Comparison of ENCODE assay signal across 2 cellular contexts in the genomic region with DNA sequence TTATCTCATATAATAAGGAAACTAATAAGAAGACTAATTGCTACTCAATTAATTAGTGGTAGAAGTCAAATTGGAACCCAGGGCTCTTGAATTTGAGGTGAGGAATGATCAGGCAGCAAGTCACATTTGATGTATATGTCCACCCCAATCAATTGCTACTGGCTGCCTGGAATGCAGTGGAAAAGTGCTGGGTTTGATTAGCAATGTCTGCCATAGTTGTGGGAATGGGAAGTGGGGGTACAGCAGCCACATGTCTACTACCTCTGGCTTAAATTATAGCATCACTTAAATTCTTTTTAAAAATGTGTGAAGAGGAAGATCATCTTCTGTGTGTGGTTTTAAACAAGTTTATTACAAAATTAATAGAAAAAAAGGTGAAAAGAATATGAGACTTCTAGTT.
A peak's percentile ranks its signal among the peaks of the same experiment; 100 is the strongest.
TF ChIP-seq lines count a peak whose summit lies in the region.

No MANE protein-coding gene starts in this region.

TF ChIP-seq in HEK293, 187 proteins besides CTCF, POLR2A, EP300 and RAD21:
- TF ChIP-seq ZIC2 (tag by site-specific recombination; IDR thresholded peaks at IDR 0.05) (no peak), ZNF621 (tag by site-specific recombination; IDR thresholded peaks at IDR 0.05) (no peak), ZNF658 (tag by site-specific recombination; IDR thresholded peaks at IDR 0.05) (no peak), ZNF423 (tag by site-specific recombination; IDR thresholded peaks at IDR 0.05) (no peak), ZNF426 (tag by site-specific recombination; IDR thresholded peaks at IDR 0.05) (no peak), ZNF350 (tag by site-specific recombination; IDR thresholded peaks at IDR 0.05) (no peak), ZBTB17 (tag by site-specific recombination; IDR thresholded peaks at IDR 0.05) (peak; percentile 33; the same call in 1 of the 2 replicates)

TF ChIP-seq in H1, 55 proteins besides CTCF, POLR2A, EP300 and RAD21:
- TF ChIP-seq KDM5A (IDR thresholded peaks at IDR 0.05; ENCODE audit: low read length), result no peak
- no peak for TF ChIP-seq SP1 (IDR thresholded peaks at IDR 0.05; ENCODE audit: low read depth, low read length)
- TF ChIP-seq SRF (IDR thresholded peaks at IDR 0.05; ENCODE audit: low read depth, low read length), result peak; percentile 43
- no peak for TF ChIP-seq BRCA1 (IDR thresholded peaks at IDR 0.05; ENCODE audit: low read depth, low read length)
- 0 out of 2 replicates have a peak, but pooled peaks have one; percentile 13 for TF ChIP-seq TEAD4 (IDR thresholded peaks at IDR 0.05; ENCODE audit: low read depth, low read length)
- TF ChIP-seq POLR2AphosphoS5 (IDR thresholded peaks at IDR 0.05; ENCODE audit: low read depth, low read length), result no peak
- no peak for TF ChIP-seq CREB1 (IDR thresholded peaks at IDR 0.05)
- TF ChIP-seq SUZ12 (IDR thresholded peaks at IDR 0.05; ENCODE audit: low read length), result no peak
